Comparison of ENCODE assay signal across 8 cellular contexts in genomic region chrY:3003846-3004245, GRCh38.
DNase-seq lines count a peak whose midpoint lies in the region; ATAC-seq and TF ChIP-seq lines count a peak whose summit lies in the region.

No MANE protein-coding gene starts in this region.

- H3K9me3 Mint-ChIP-seq in GM23338 (no peaks in the 10 kb centered on the region), WTC11 (peaks cover 5% of the 10 kb centered on the region; the same call in 1 of the 2 replicates)

- ATAC-seq in GM23338 (peak; percentile 83), WTC11 (peak; percentile 92), GM19395 (IDR thresholded peaks at IDR 0.05; ENCODE audit: unreplicated experiment) (no peak), GM21717 (IDR thresholded peaks at IDR 0.05; ENCODE audit: unreplicated experiment) (no peak)

- H3K27ac ChIP-seq in GM23338 (ENCODE audit: low read depth): no peak overlapping the region

- no peak for TF ChIP-seq CTCF in AG10803 (conservative IDR thresholded peaks at IDR 0.05; ENCODE audit: low read length)
- no peak for TF ChIP-seq CTCF in GM23338 (conservative IDR thresholded peaks at IDR 0.05; ENCODE audit: low read depth in 2 of 2)
- no peak for TF ChIP-seq CTCF in WTC11 (IDR thresholded peaks at IDR 0.05)

- H3K9me2 ChIP-seq in GM23338 (ENCODE audit: insufficient read depth): no peaks in the 10 kb centered on the region

- H3K27me3 ChIP-seq in GM23338 (ENCODE audit: insufficient read depth): no peaks in the 10 kb centered on the region

- H3K4me2 ChIP-seq in GM23338: peak overlapping the region; percentile 26; the same call in 1 of the 2 replicates

- DNase-seq in AG10803 (ENCODE audit: low read depth) (peak; percentile 6), GM23338 (ENCODE audit: low spot score) (peak; percentile 26), WTC11 (ENCODE audit: low spot score) (peak; percentile 12), iPS DF 19.7 (ENCODE audit: low read depth, low spot score) (peak; percentile 38), NCI-H1930 (lab: John Stamatoyannopoulos, UW) (no peak), SIG-M5 treated with dmso at 0.1 percent for 504 hours (lab: John Stamatoyannopoulos, UW; ENCODE audit: unreplicated experiment) (no peak)

- no peaks in the 10 kb centered on the region for H3F3A ChIP-seq in GM23338 (replicated peaks; ENCODE audit: low read depth)

- H3K4me1 Mint-ChIP-seq in GM23338: peaks cover 18% of the 10 kb centered on the region
- peaks cover 33% of the 10 kb centered on the region for H3K4me1 Mint-ChIP-seq in WTC11

- peak overlapping the region; percentile 62 for H3K4me3 ChIP-seq in AG10803 (ENCODE audit: low read length)
- H3K4me3 ChIP-seq in GM23338: no peak overlapping the region

- CTCF ChIA-PET in WTC11 (lab: Charles Lee): no interaction called here

- H3K36me3 Mint-ChIP-seq in GM23338 (ENCODE audit: low read depth) (no peaks in the 10 kb centered on the region), WTC11 (no peaks in the 10 kb centered on the region)

- no peaks in the 10 kb centered on the region for H3K79me2 ChIP-seq in GM23338 (replicated peaks; ENCODE audit: insufficient read depth)

- peaks cover 8% of the 10 kb centered on the region; the same call in 1 of the 2 replicates for H3K4me1 ChIP-seq in GM23338 (ENCODE audit: insufficient read depth)

- H3K36me3 ChIP-seq in GM23338 (ENCODE audit: insufficient read depth): no peaks in the 10 kb centered on the region

- H3K27ac Mint-ChIP-seq in GM23338: peak overlapping the region; percentile 70; the same call in 1 of the 2 replicates
- peak overlapping the region; percentile 86 for H3K27ac Mint-ChIP-seq in WTC11

- 0 out of 2 replicates have a peak overlapping the region, but pooled peaks have one; percentile 52 for H2AFZ ChIP-seq in GM23338

- POLR2A ChIA-PET in WTC11 (lab: Charles Lee): no interaction called here

- H4K20me1 ChIP-seq in GM23338 (replicated peaks; ENCODE audit: insufficient read depth): no peaks in the 10 kb centered on the region

- H3K4me3 Mint-ChIP-seq in GM23338: peak overlapping the region; percentile 14; the same call in 1 of the 3 replicates
- H3K4me3 Mint-ChIP-seq in WTC11: peak overlapping the region; percentile 35

- H3K27me3 Mint-ChIP-seq in GM23338 (ENCODE audit: insufficient read depth, low read depth, poor library complexity) (peaks cover 2% of the 10 kb centered on the region), WTC11 (ENCODE audit: low read depth) (no peaks in the 10 kb centered on the region; the same call in 1 of the 2 replicates)

TF ChIP-seq in GM23338, 12 proteins besides CTCF, POLR2A, EP300 and RAD21 (continues in another document):
- TF ChIP-seq JUNB (IDR thresholded peaks at IDR 0.05; ENCODE audit: unreplicated experiment): no peak
- TF ChIP-seq EZH2phosphoT487 (IDR thresholded peaks at IDR 0.05; ENCODE audit: unreplicated experiment): no peak
- no peak for TF ChIP-seq NANOG (IDR thresholded peaks at IDR 0.05; ENCODE audit: borderline replicate concordance)
- TF ChIP-seq, protein P1, sequence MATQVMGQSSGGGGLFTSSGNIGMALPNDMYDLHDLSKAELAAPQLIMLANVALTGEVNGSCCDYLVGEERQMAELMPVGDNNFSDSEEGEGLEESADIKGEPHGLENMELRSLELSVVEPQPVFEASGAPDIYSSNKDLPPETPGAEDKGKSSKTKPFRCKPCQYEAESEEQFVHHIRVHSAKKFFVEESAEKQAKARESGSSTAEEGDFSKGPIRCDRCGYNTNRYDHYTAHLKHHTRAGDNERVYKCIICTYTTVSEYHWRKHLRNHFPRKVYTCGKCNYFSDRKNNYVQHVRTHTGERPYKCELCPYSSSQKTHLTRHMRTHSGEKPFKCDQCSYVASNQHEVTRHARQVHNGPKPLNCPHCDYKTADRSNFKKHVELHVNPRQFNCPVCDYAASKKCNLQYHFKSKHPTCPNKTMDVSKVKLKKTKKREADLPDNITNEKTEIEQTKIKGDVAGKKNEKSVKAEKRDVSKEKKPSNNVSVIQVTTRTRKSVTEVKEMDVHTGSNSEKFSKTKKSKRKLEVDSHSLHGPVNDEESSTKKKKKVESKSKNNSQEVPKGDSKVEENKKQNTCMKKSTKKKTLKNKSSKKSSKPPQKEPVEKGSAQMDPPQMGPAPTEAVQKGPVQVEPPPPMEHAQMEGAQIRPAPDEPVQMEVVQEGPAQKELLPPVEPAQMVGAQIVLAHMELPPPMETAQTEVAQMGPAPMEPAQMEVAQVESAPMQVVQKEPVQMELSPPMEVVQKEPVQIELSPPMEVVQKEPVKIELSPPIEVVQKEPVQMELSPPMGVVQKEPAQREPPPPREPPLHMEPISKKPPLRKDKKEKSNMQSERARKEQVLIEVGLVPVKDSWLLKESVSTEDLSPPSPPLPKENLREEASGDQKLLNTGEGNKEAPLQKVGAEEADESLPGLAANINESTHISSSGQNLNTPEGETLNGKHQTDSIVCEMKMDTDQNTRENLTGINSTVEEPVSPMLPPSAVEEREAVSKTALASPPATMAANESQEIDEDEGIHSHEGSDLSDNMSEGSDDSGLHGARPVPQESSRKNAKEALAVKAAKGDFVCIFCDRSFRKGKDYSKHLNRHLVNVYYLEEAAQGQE (IDR thresholded peaks at IDR 0.05; ENCODE audit: unreplicated experiment): no peak
- TF ChIP-seq ZNF114 (CRISPR knock-in tag; IDR thresholded peaks at IDR 0.05): no peak
- TF ChIP-seq EZH2 (IDR thresholded peaks at IDR 0.05; ENCODE audit: low read depth, unreplicated experiment): no peak
- TF ChIP-seq ZNF331 (CRISPR knock-in tag; IDR thresholded peaks at IDR 0.05; ENCODE audit: low read depth): no peak

TF ChIP-seq in WTC11, 78 proteins besides CTCF, POLR2A, EP300 and RAD21 (continues in another document):
- TF ChIP-seq EMX1 (CRISPR knock-in tag; IDR thresholded peaks at IDR 0.05) (no peak), GABPB1 (CRISPR knock-in tag; IDR thresholded peaks at IDR 0.05) (no peak), ZNF423 (CRISPR knock-in tag; IDR thresholded peaks at IDR 0.05) (no peak), OVOL2 (CRISPR knock-in tag; IDR thresholded peaks at IDR 0.05; ENCODE audit: borderline replicate concordance) (no peak), ESRRA (CRISPR knock-in tag; IDR thresholded peaks at IDR 0.05; ENCODE audit: borderline replicate concordance) (no peak), TEAD1 (CRISPR knock-in tag; IDR thresholded peaks at IDR 0.05) (no peak), SOX15 (CRISPR knock-in tag; IDR thresholded peaks at IDR 0.05) (no peak), NR3C1 (CRISPR knock-in tag; conservative IDR thresholded peaks at IDR 0.05; ENCODE audit: low read depth) (no peak), GTF2I (CRISPR knock-in tag; conservative IDR thresholded peaks at IDR 0.05) (no peak), ZNF671 (CRISPR knock-in tag; IDR thresholded peaks at IDR 0.05) (no peak), FOXJ3 (CRISPR knock-in tag; IDR thresholded peaks at IDR 0.05; ENCODE audit: borderline replicate concordance) (no peak), ZNF396 (CRISPR knock-in tag; IDR thresholded peaks at IDR 0.05; ENCODE audit: borderline replicate concordance) (no peak), CREB1 (CRISPR knock-in tag; IDR thresholded peaks at IDR 0.05) (no peak), TEAD4 (CRISPR knock-in tag; IDR thresholded peaks at IDR 0.05) (no peak)
- TF ChIP-seq, protein P2, sequence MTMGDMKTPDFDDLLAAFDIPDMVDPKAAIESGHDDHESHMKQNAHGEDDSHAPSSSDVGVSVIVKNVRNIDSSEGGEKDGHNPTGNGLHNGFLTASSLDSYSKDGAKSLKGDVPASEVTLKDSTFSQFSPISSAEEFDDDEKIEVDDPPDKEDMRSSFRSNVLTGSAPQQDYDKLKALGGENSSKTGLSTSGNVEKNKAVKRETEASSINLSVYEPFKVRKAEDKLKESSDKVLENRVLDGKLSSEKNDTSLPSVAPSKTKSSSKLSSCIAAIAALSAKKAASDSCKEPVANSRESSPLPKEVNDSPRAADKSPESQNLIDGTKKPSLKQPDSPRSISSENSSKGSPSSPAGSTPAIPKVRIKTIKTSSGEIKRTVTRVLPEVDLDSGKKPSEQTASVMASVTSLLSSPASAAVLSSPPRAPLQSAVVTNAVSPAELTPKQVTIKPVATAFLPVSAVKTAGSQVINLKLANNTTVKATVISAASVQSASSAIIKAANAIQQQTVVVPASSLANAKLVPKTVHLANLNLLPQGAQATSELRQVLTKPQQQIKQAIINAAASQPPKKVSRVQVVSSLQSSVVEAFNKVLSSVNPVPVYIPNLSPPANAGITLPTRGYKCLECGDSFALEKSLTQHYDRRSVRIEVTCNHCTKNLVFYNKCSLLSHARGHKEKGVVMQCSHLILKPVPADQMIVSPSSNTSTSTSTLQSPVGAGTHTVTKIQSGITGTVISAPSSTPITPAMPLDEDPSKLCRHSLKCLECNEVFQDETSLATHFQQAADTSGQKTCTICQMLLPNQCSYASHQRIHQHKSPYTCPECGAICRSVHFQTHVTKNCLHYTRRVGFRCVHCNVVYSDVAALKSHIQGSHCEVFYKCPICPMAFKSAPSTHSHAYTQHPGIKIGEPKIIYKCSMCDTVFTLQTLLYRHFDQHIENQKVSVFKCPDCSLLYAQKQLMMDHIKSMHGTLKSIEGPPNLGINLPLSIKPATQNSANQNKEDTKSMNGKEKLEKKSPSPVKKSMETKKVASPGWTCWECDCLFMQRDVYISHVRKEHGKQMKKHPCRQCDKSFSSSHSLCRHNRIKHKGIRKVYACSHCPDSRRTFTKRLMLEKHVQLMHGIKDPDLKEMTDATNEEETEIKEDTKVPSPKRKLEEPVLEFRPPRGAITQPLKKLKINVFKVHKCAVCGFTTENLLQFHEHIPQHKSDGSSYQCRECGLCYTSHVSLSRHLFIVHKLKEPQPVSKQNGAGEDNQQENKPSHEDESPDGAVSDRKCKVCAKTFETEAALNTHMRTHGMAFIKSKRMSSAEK (CRISPR knock-in tag; IDR thresholded peaks at IDR 0.05; ENCODE audit: borderline replicate concordance): no peak
- TF ChIP-seq, protein P3, sequence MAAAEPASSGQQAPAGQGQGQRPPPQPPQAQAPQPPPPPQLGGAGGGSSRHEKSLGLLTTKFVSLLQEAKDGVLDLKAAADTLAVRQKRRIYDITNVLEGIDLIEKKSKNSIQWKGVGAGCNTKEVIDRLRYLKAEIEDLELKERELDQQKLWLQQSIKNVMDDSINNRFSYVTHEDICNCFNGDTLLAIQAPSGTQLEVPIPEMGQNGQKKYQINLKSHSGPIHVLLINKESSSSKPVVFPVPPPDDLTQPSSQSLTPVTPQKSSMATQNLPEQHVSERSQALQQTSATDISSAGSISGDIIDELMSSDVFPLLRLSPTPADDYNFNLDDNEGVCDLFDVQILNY (CRISPR knock-in tag; IDR thresholded peaks at IDR 0.05): no peak

Comparison
In these comparisons a context has a peak if more than half of its experiments do, and no peak if none do; other contexts are left out.
1. DNase-seq: peak in AG10803 (single experiment), GM23338 (single experiment), WTC11 (single experiment) and iPS DF 19.7 (single experiment); none in NCI-H1930 (0 of 2) and SIG-M5 treated with dmso at 0.1 percent for 504 hours (single experiment).
2. ATAC-seq: peak in GM23338 (single experiment) and WTC11 (single experiment); none in GM19395 (single experiment) and GM21717 (single experiment).